In the genomic region with DNA sequence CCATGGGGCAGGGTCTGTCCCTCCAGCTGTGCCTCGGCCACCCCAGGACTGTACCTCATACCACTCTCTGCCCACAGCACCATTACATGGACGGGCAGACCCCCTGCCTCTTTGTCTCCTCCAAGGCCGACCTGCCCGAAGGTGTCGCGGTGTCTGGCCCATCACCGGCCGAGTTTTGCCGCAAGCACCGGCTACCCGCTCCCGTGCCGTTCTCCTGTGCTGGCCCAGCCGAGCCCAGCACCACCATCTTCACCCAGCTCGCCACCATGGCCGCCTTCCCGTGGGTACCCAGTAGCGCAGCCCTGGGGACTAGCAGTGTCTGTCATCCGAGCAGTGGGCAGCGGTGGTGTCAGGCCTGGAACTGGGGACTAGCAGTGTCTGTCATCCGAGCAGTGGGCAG, we compare ENCODE assay signal across 24 cellular contexts. TPM values are rescaled to one million over a fixed set of nuclear protein-coding genes. Genes with fewer than 3 reads are reported as not detected.
DNase-seq lines count a peak whose midpoint lies in the region; ATAC-seq, FAIRE-seq and TF ChIP-seq lines count a peak whose summit lies in the region.
"Had no signal": no experiment of that assay in that cellular context is flagged by ENCODE, and none has a peak within 500 bp of the region (broad histone marks: within the 10 kb centered on the region; RNA-seq: fewer than 3 reads in every experiment).

No MANE protein-coding gene starts in this region.

- TF ChIP-seq CTCF in HepG2 (CRISPR knock-in tag; IDR thresholded peaks at IDR 0.05) (no peak), right lobe of liver (IDR thresholded peaks at IDR 0.05) (no peak), astrocyte (IDR thresholded peaks at IDR 0.05; ENCODE audit: insufficient read depth, low read depth, low read length) (no peak), neural crest cell (conservative IDR thresholded peaks at IDR 0.05) (no peak)

- peaks cover 32% of the 10 kb centered on the region for H3K4me1 ChIP-seq in HepG2 (ENCODE audit: insufficient read depth, low read length)
- peaks cover 0 to 10% (median 0%) of the 10 kb centered on the region in 4 donors for H3K4me1 ChIP-seq in right lobe of liver
- H3K4me1 ChIP-seq in astrocyte (ENCODE audit: insufficient read depth, low read length): peaks cover 11% of the 10 kb centered on the region

- H3K4me3 Mint-ChIP-seq in astrocyte (ENCODE audit: unreplicated experiment) (no peak overlapping the region), neural crest cell (peak overlapping the region; percentile 61)

- H3K4me2 ChIP-seq in HepG2 (ENCODE audit: low read depth, low read length) (no peak overlapping the region), astrocyte (ENCODE audit: low read length) (no peak overlapping the region)

- no peak for FAIRE-seq in HepG2 (lab: Jason Lieb, UNC)
- FAIRE-seq in astrocyte (lab: Jason Lieb, UNC): no peak
- FAIRE-seq: A204.1, GM12878, GM19239, H1 had no signal

- H4K20me1 ChIP-seq in HepG2 (ENCODE audit: insufficient read depth, low read length) (no peaks in the 10 kb centered on the region), astrocyte (ENCODE audit: insufficient read depth, low read length) (peaks cover 59% of the 10 kb centered on the region)

- H3K79me2 ChIP-seq in HepG2 (ENCODE audit: insufficient read depth, low read length): peaks cover 17% of the 10 kb centered on the region
- peaks cover 35% of the 10 kb centered on the region for H3K79me2 ChIP-seq in astrocyte (ENCODE audit: insufficient read depth, low read length)

- H3K27me3 ChIP-seq in HepG2 (ENCODE audit: control insufficient read depth in 1 of 2, insufficient read depth in 2 of 2, low read length in 2 of 2) (no peaks in the 10 kb centered on the region), right lobe of liver (no peaks in the 10 kb centered on the region), astrocyte (ENCODE audit: insufficient read depth, low read length) (no peaks in the 10 kb centered on the region)
- H3K27me3 ChIP-seq: BE2C had no signal

- no peak for TF ChIP-seq POLR2A in HepG2 (IDR thresholded peaks at IDR 0.05; ENCODE audit: insufficient read depth in 1 of 2, low read depth in 2 of 2, low read length in 2 of 2)
- no peak for TF ChIP-seq POLR2A in right lobe of liver (IDR thresholded peaks at IDR 0.05)

- H3K27ac ChIP-seq in HepG2 (ENCODE audit: extremely low read length, insufficient read depth, low read length) (no peak overlapping the region), right lobe of liver (no peak overlapping the region), astrocyte (ENCODE audit: low read depth, low read length) (no peak overlapping the region)
- H3K27ac ChIP-seq: HL-60 had no signal

- 100% methylated on average over 13 of the region's 21 CpGs for WGBS in HepG2 (ENCODE audit: low lambda C conversion rate)
- no CpG with 5 or more reads among the region's 21 CpGs for WGBS in right lobe of liver (ENCODE audit: insufficient coverage, low coverage, low lambda C conversion rate, missing lambda C conversion rate)

- intact Hi-C loops in HepG2 (cut with micrococcal nuclease; ENCODE audit: unreplicated experiment): no loop called here
- intact Hi-C loops in right lobe of liver (cut with DNase I): no loop called here
- intact Hi-C loops in cardiac septum (cut with DNase I): no loop called here

- H3K36me3 ChIP-seq in HepG2 (replicated peaks in 1 of 2; ENCODE audit: control insufficient read depth in 1 of 2, insufficient read depth in 2 of 2, low read length in 2 of 2) (peaks cover 22 to 42% of the 10 kb centered on the region in 2 experiments; a peak in 4 of 5 replicates), right lobe of liver (peaks cover 0 to 43% (median 15%) of the 10 kb centered on the region in 4 donors), astrocyte (ENCODE audit: insufficient read depth, low read length) (no peaks in the 10 kb centered on the region)

- DNase-seq in HepG2 (ENCODE audit: low spot score): no peak
- no peak for DNase-seq in right lobe of liver
- no peak for DNase-seq in astrocyte (ENCODE audit: low read depth)
- no peak for DNase-seq in neural crest cell (ENCODE audit: low read depth, low spot score)
- DNase-seq in cardiac septum (ENCODE audit: low spot score): no peak
- no peak for DNase-seq in stimulated activated CD4-positive, alpha-beta T cell treated with anti-CD3 and anti-CD28 coated beads, Interleukin-1b, Interleukin-23, amount 100 ng/mL, for 48 hours
- DNase-seq in T-helper 9 cell: no peak
- DNase-seq: ACHN; BE2C; C1 segment of cervical spinal cord; CD4-positive, CD25-positive, alpha-beta regulatory T cell; CD8-positive, alpha-beta memory T cell; COR-L47; DMS 273 treated with DMSO at 0.1 percent for 48 hours; DMS53; DND-41; EL; H9; IMR-90 had no signal

- in situ Hi-C loops in HepG2 (cut with HindIII; ENCODE audit: extremely low pct_ligation_motif_present, low pct_unique_long_range_greater_than_20kb): no loop called here

- no peak overlapping the region for H3K9ac ChIP-seq in HepG2 (ENCODE audit: insufficient read depth, low read depth, low read length)
- no peak overlapping the region for H3K9ac ChIP-seq in astrocyte (ENCODE audit: low read length)

- H3K9me3 Mint-ChIP-seq in astrocyte (ENCODE audit: unreplicated experiment) (no peaks in the 10 kb centered on the region), neural crest cell (no peaks in the 10 kb centered on the region)
- H3K9me3 Mint-ChIP-seq: CD4-positive, CD25-positive, alpha-beta regulatory T cell; CD8-positive, alpha-beta memory T cell; H9 had no signal

- TF ChIP-seq RAD21 in HepG2 (CRISPR knock-in tag; IDR thresholded peaks at IDR 0.05): no peak

- no peak overlapping the region for H3K4me3 ChIP-seq in HepG2 (replicated peaks in 1 of 3; ENCODE audit: insufficient read depth in 1 of 3, low read depth in 2 of 3, low read length in 3 of 3)
- H3K4me3 ChIP-seq in right lobe of liver: no peak overlapping the region
- H3K4me3 ChIP-seq in astrocyte (ENCODE audit: insufficient read depth, low read depth, low read length): no peak overlapping the region
- H3K4me3 ChIP-seq: GM12878 had no signal

- H2AFZ ChIP-seq in HepG2 (ENCODE audit: low read length) (no peak overlapping the region), astrocyte (ENCODE audit: low read depth, low read length) (no peak overlapping the region)

- BruUV-seq in HepG2 (replicated peaks; lab: Mats Ljungman, UMichigan): no TSS peak

- no peak for TF ChIP-seq EP300 in HepG2 (IDR thresholded peaks at IDR 0.05; ENCODE audit: low read depth in 2 of 2, low read length in 2 of 2)
- TF ChIP-seq EP300 in HepG2 (CRISPR knock-in tag; IDR thresholded peaks at IDR 0.05; ENCODE audit: borderline replicate concordance): no peak

- CTCF ChIA-PET in HepG2 (lab: Yijun Ruan, JAX; ENCODE audit: low intra/inter-chr PET ratio, low total read pairs): no interaction called here

- peaks cover 2% of the 10 kb centered on the region for H3K36me3 Mint-ChIP-seq in astrocyte (ENCODE audit: low read depth, unreplicated experiment)
- H3K36me3 Mint-ChIP-seq in neural crest cell (ENCODE audit: low read depth): no peaks in the 10 kb centered on the region
- H3K36me3 Mint-ChIP-seq: CD4-positive, CD25-positive, alpha-beta regulatory T cell had no signal

- H3K4me1 Mint-ChIP-seq in astrocyte (ENCODE audit: low read depth, unreplicated experiment) (peaks cover 2% of the 10 kb centered on the region), neural crest cell (peaks cover 4% of the 10 kb centered on the region)

- H3K9me3 ChIP-seq in HepG2 (ENCODE audit: low read length) (no peaks in the 10 kb centered on the region), right lobe of liver (no peaks in the 10 kb centered on the region), astrocyte (ENCODE audit: insufficient read depth, low read depth, low read length) (no peaks in the 10 kb centered on the region)
- H3K9me3 ChIP-seq: BE2C had no signal

- H3K27me3 Mint-ChIP-seq in astrocyte (ENCODE audit: low read depth, unreplicated experiment): no peaks in the 10 kb centered on the region
- H3K27me3 Mint-ChIP-seq in neural crest cell (ENCODE audit: low read depth): peaks cover 12% of the 10 kb centered on the region
- H3K27me3 Mint-ChIP-seq: CD4-positive, CD25-positive, alpha-beta regulatory T cell had no signal

- POLR2A ChIA-PET in HepG2 (lab: Yijun Ruan, JAX): no interaction called here

- H3K27ac Mint-ChIP-seq in astrocyte (ENCODE audit: unreplicated experiment): peak overlapping the region; percentile 26
- no peak overlapping the region for H3K27ac Mint-ChIP-seq in neural crest cell (ENCODE audit: unreplicated experiment)
- H3K27ac Mint-ChIP-seq: CD4-positive, CD25-positive, alpha-beta regulatory T cell had no signal

- no peak for ATAC-seq in HepG2
- ATAC-seq in right lobe of liver: no peak
- ATAC-seq: GM12878 had no signal

RNA-seq across cellular contexts. Expression of gene RHBDL1, which starts 2.6 kb away (rescaled TPM):
- total RNA-seq in HepG2 (2016; rRNA removed; fragmentation: Illumina TruSeq; extraction: Trizol): 0.87 and 1.8 TPM in 2 replicates
- total RNA-seq in HepG2 (2016; cell fraction: cytosol; rRNA removed; fragmentation: Illumina TruSeq; extraction: Trizol; ENCODE audit: low read depth): 0.79 and 0.81 TPM in 2 replicates
- 0.74 and 2.3 TPM in 2 replicates for total RNA-seq in HepG2 (2016; cell fraction: insoluble cytoplasmic fraction; rRNA removed; fragmentation: Illumina TruSeq; extraction: Trizol)
- total RNA-seq in HepG2 (2016; cell fraction: membrane; rRNA removed; fragmentation: Illumina TruSeq; extraction: Trizol): 0.45 and 1.1 TPM in 2 replicates
- 2.0 and 3.2 TPM in 2 replicates for total RNA-seq in HepG2 (2016; cell fraction: nucleus; rRNA removed; fragmentation: Illumina TruSeq; extraction: Trizol)
- polyA plus RNA-seq in HepG2 (2011; rRNA removed): 3.8 and 5.3 TPM in 2 replicates
- 1.8 and 3.5 TPM in 2 replicates for polyA plus RNA-seq in HepG2 (2011; cell fraction: cytosol; rRNA removed)
- polyA plus RNA-seq in HepG2 (2011; cell fraction: nucleus; rRNA removed): 77.4 and 90.6 TPM in 2 replicates
- 1.8 and 3.6 TPM in 2 replicates for polyA plus RNA-seq in HepG2 (2012)
- 0.59 and 0.78 TPM in 2 replicates for polyA plus RNA-seq in HepG2 (2016; cell fraction: cytosol; fragmentation: Illumina TruSeq; extraction: Trizol; ENCODE audit: low read depth)
- 0.68 and 0.70 TPM in 2 replicates for polyA plus RNA-seq in HepG2 (2016; cell fraction: insoluble cytoplasmic fraction; fragmentation: Illumina TruSeq; extraction: Trizol; ENCODE audit: low read depth)
- 0.38 and 0.56 TPM in 2 replicates for polyA plus RNA-seq in HepG2 (2016; cell fraction: membrane; fragmentation: Illumina TruSeq; extraction: Trizol; ENCODE audit: low read depth)
- polyA plus RNA-seq in HepG2 (2016; cell fraction: nucleus; fragmentation: Illumina TruSeq; extraction: Trizol; ENCODE audit: insufficient read depth, low read depth): 6.7 and 9.7 TPM in 2 replicates
- polyA minus RNA-seq in HepG2 (2011; rRNA and poly(A)+ RNA removed; ENCODE audit: low replicate concordance): 1.4 and 3.1 TPM in 2 replicates
- polyA minus RNA-seq in HepG2 (2011; cell fraction: cytosol; rRNA and poly(A)+ RNA removed): 0.70 and 0.99 TPM in 2 replicates
- polyA minus RNA-seq in HepG2 (2011; cell fraction: nucleus; rRNA and poly(A)+ RNA removed): 3.9 and 4.6 TPM in 2 replicates
- total RNA-seq in right lobe of liver: 1 to 10 TPM in 1 of 6 experiments, under 1 TPM in 5; 0.37 to 1.1 (median 0.60) TPM
- 4.0 and 4.9 TPM in 2 replicates for total RNA-seq in astrocyte
- total RNA-seq in neural crest cell: 3.0 and 3.1 TPM in 2 replicates
- 1.8 TPM for total RNA-seq in cardiac septum

RNA-seq across cellular contexts. Expression of gene RHOT2, which starts 4.9 kb away (rescaled TPM):
- total RNA-seq in HepG2 (2016; rRNA removed; fragmentation: Illumina TruSeq; extraction: Trizol) (34.1 and 63.6 TPM in 2 replicates), right lobe of liver (10 to 100 TPM; 28.5 to 44.8 (median 40.3) TPM), astrocyte (87.3 and 93.2 TPM in 2 replicates), neural crest cell (171 and 189 TPM in 2 replicates), cardiac septum (102 TPM)
- total RNA-seq in HepG2 (2016; cell fraction: cytosol; rRNA removed; fragmentation: Illumina TruSeq; extraction: Trizol; ENCODE audit: low read depth): 17.1 and 18.2 TPM in 2 replicates
- 29.4 and 68.9 TPM in 2 replicates for total RNA-seq in HepG2 (2016; cell fraction: insoluble cytoplasmic fraction; rRNA removed; fragmentation: Illumina TruSeq; extraction: Trizol)
- total RNA-seq in HepG2 (2016; cell fraction: membrane; rRNA removed; fragmentation: Illumina TruSeq; extraction: Trizol): 23.2 and 28.4 TPM in 2 replicates
- 78.3 and 79.1 TPM in 2 replicates for total RNA-seq in HepG2 (2016; cell fraction: nucleus; rRNA removed; fragmentation: Illumina TruSeq; extraction: Trizol)
- 76.9 and 104 TPM in 2 replicates for polyA plus RNA-seq in HepG2 (2011; rRNA removed)
- polyA plus RNA-seq in HepG2 (2011; cell fraction: cytosol; rRNA removed): 24.1 and 52.3 TPM in 2 replicates
- 959 and 1,318 TPM in 2 replicates for polyA plus RNA-seq in HepG2 (2011; cell fraction: nucleus; rRNA removed)
- polyA plus RNA-seq in HepG2 (2012): 36.6 and 59.1 TPM in 2 replicates
- polyA plus RNA-seq in HepG2 (2016; cell fraction: cytosol; fragmentation: Illumina TruSeq; extraction: Trizol; ENCODE audit: low read depth): 14.1 and 16.7 TPM in 2 replicates
- polyA plus RNA-seq in HepG2 (2016; cell fraction: insoluble cytoplasmic fraction; fragmentation: Illumina TruSeq; extraction: Trizol; ENCODE audit: low read depth): 34.3 and 41.8 TPM in 2 replicates
- polyA plus RNA-seq in HepG2 (2016; cell fraction: membrane; fragmentation: Illumina TruSeq; extraction: Trizol; ENCODE audit: low read depth): 19.1 and 22.6 TPM in 2 replicates
- polyA plus RNA-seq in HepG2 (2016; cell fraction: nucleus; fragmentation: Illumina TruSeq; extraction: Trizol; ENCODE audit: insufficient read depth, low read depth): 215 and 253 TPM in 2 replicates
- polyA minus RNA-seq in HepG2 (2011; rRNA and poly(A)+ RNA removed; ENCODE audit: low replicate concordance): 36.6 and 76.1 TPM in 2 replicates
- 23.0 and 32.0 TPM in 2 replicates for polyA minus RNA-seq in HepG2 (2011; cell fraction: cytosol; rRNA and poly(A)+ RNA removed)
- 71.6 and 76.3 TPM in 2 replicates for polyA minus RNA-seq in HepG2 (2011; cell fraction: nucleus; rRNA and poly(A)+ RNA removed)

RNA-seq across cellular contexts. Expression of gene STUB1, which starts 7.4 kb away (rescaled TPM):
- 78.2 and 79.9 TPM in 2 replicates for total RNA-seq in HepG2 (2016; rRNA removed; fragmentation: Illumina TruSeq; extraction: Trizol)
- 125 and 168 TPM in 2 replicates for total RNA-seq in HepG2 (2016; cell fraction: cytosol; rRNA removed; fragmentation: Illumina TruSeq; extraction: Trizol; ENCODE audit: low read depth)
- total RNA-seq in HepG2 (2016; cell fraction: insoluble cytoplasmic fraction; rRNA removed; fragmentation: Illumina TruSeq; extraction: Trizol): 64.5 and 82.1 TPM in 2 replicates
- total RNA-seq in HepG2 (2016; cell fraction: membrane; rRNA removed; fragmentation: Illumina TruSeq; extraction: Trizol): 131 and 166 TPM in 2 replicates
- 43.4 and 46.1 TPM in 2 replicates for total RNA-seq in HepG2 (2016; cell fraction: nucleus; rRNA removed; fragmentation: Illumina TruSeq; extraction: Trizol)
- polyA plus RNA-seq in HepG2 (2011; rRNA removed): 52.9 and 59.6 TPM in 2 replicates
- polyA plus RNA-seq in HepG2 (2011; cell fraction: cytosol; rRNA removed): 46.6 and 58.6 TPM in 2 replicates
- polyA plus RNA-seq in HepG2 (2011; cell fraction: nucleus; rRNA removed): 79.7 and 81.3 TPM in 2 replicates
- polyA plus RNA-seq in HepG2 (2012): 27.7 and 37.3 TPM in 2 replicates
- polyA plus RNA-seq in HepG2 (2016; cell fraction: cytosol; fragmentation: Illumina TruSeq; extraction: Trizol; ENCODE audit: low read depth): 114 and 130 TPM in 2 replicates
- 75.6 and 85.1 TPM in 2 replicates for polyA plus RNA-seq in HepG2 (2016; cell fraction: insoluble cytoplasmic fraction; fragmentation: Illumina TruSeq; extraction: Trizol; ENCODE audit: low read depth)
- 124 and 138 TPM in 2 replicates for polyA plus RNA-seq in HepG2 (2016; cell fraction: membrane; fragmentation: Illumina TruSeq; extraction: Trizol; ENCODE audit: low read depth)
- 73.2 and 92.9 TPM in 2 replicates for polyA plus RNA-seq in HepG2 (2016; cell fraction: nucleus; fragmentation: Illumina TruSeq; extraction: Trizol; ENCODE audit: insufficient read depth, low read depth)
- 32.3 and 38.9 TPM in 2 replicates for polyA minus RNA-seq in HepG2 (2011; rRNA and poly(A)+ RNA removed; ENCODE audit: low replicate concordance)
- polyA minus RNA-seq in HepG2 (2011; cell fraction: cytosol; rRNA and poly(A)+ RNA removed): 6.7 and 10.7 TPM in 2 replicates
- polyA minus RNA-seq in HepG2 (2011; cell fraction: nucleus; rRNA and poly(A)+ RNA removed): 18.6 and 20.1 TPM in 2 replicates
- 10 to 100 TPM; 37.3 to 69.6 (median 54.3) TPM for total RNA-seq in right lobe of liver
- 138 and 140 TPM in 2 replicates for total RNA-seq in astrocyte
- total RNA-seq in neural crest cell: 81.5 and 99.3 TPM in 2 replicates
- 110 TPM for total RNA-seq in cardiac septum

RNA-seq across cellular contexts. Expression of gene JMJD8, which starts 11.3 kb away (rescaled TPM):
- total RNA-seq in HepG2 (2016; rRNA removed; fragmentation: Illumina TruSeq; extraction: Trizol) (0.55 and 2.6 TPM in 2 replicates), right lobe of liver (10 to 100 TPM; 26.9 to 68.1 (median 36.9) TPM), astrocyte (24.6 and 26.8 TPM in 2 replicates), neural crest cell (60.8 and 64.5 TPM in 2 replicates), cardiac septum (50.5 TPM)
- 0.40 and 0.88 TPM in 2 replicates for total RNA-seq in HepG2 (2016; cell fraction: cytosol; rRNA removed; fragmentation: Illumina TruSeq; extraction: Trizol; ENCODE audit: low read depth)
- 0.77 and 3.8 TPM in 2 replicates for total RNA-seq in HepG2 (2016; cell fraction: insoluble cytoplasmic fraction; rRNA removed; fragmentation: Illumina TruSeq; extraction: Trizol)
- total RNA-seq in HepG2 (2016; cell fraction: membrane; rRNA removed; fragmentation: Illumina TruSeq; extraction: Trizol): 1.2 and 1.4 TPM in 2 replicates
- 5.1 and 7.1 TPM in 2 replicates for total RNA-seq in HepG2 (2016; cell fraction: nucleus; rRNA removed; fragmentation: Illumina TruSeq; extraction: Trizol)
- 11.8 and 17.3 TPM in 2 replicates for polyA plus RNA-seq in HepG2 (2011; rRNA removed)
- 4.0 and 8.1 TPM in 2 replicates for polyA plus RNA-seq in HepG2 (2011; cell fraction: cytosol; rRNA removed)
- 157 and 173 TPM in 2 replicates for polyA plus RNA-seq in HepG2 (2011; cell fraction: nucleus; rRNA removed)
- polyA plus RNA-seq in HepG2 (2012): 6.9 and 9.3 TPM in 2 replicates
- polyA plus RNA-seq in HepG2 (2016; cell fraction: cytosol; fragmentation: Illumina TruSeq; extraction: Trizol; ENCODE audit: low read depth): 0.87 and 1.2 TPM in 2 replicates
- 1.8 and 2.0 TPM in 2 replicates for polyA plus RNA-seq in HepG2 (2016; cell fraction: insoluble cytoplasmic fraction; fragmentation: Illumina TruSeq; extraction: Trizol; ENCODE audit: low read depth)
- 1.7 TPM in 2 replicates for polyA plus RNA-seq in HepG2 (2016; cell fraction: membrane; fragmentation: Illumina TruSeq; extraction: Trizol; ENCODE audit: low read depth)
- 33.6 and 33.9 TPM in 2 replicates for polyA plus RNA-seq in HepG2 (2016; cell fraction: nucleus; fragmentation: Illumina TruSeq; extraction: Trizol; ENCODE audit: insufficient read depth, low read depth)
- 2.1 and 48.1 TPM in 2 replicates for polyA minus RNA-seq in HepG2 (2011; rRNA and poly(A)+ RNA removed; ENCODE audit: low replicate concordance)
- polyA minus RNA-seq in HepG2 (2011; cell fraction: cytosol; rRNA and poly(A)+ RNA removed): 1.9 and 3.5 TPM in 2 replicates
- 6.3 and 7.6 TPM in 2 replicates for polyA minus RNA-seq in HepG2 (2011; cell fraction: nucleus; rRNA and poly(A)+ RNA removed)

RNA-seq across cellular contexts. Expression of gene WDR24, which starts 17.3 kb away (rescaled TPM):
- total RNA-seq in HepG2 (2016; rRNA removed; fragmentation: Illumina TruSeq; extraction: Trizol): 1.4 and 3.8 TPM in 2 replicates
- total RNA-seq in HepG2 (2016; cell fraction: cytosol; rRNA removed; fragmentation: Illumina TruSeq; extraction: Trizol; ENCODE audit: low read depth): 0.35 and 0.40 TPM in 2 replicates
- 1.2 and 4.3 TPM in 2 replicates for total RNA-seq in HepG2 (2016; cell fraction: insoluble cytoplasmic fraction; rRNA removed; fragmentation: Illumina TruSeq; extraction: Trizol)
- 0.83 and 1.7 TPM in 2 replicates for total RNA-seq in HepG2 (2016; cell fraction: membrane; rRNA removed; fragmentation: Illumina TruSeq; extraction: Trizol)
- total RNA-seq in HepG2 (2016; cell fraction: nucleus; rRNA removed; fragmentation: Illumina TruSeq; extraction: Trizol): 6.4 and 7.9 TPM in 2 replicates
- polyA plus RNA-seq in HepG2 (2011; rRNA removed): 4.5 and 8.3 TPM in 2 replicates
- polyA plus RNA-seq in HepG2 (2011; cell fraction: cytosol; rRNA removed): 1.3 and 1.9 TPM in 2 replicates
- polyA plus RNA-seq in HepG2 (2011; cell fraction: nucleus; rRNA removed): 117 and 130 TPM in 2 replicates
- polyA plus RNA-seq in HepG2 (2012): 4.1 and 6.2 TPM in 2 replicates
- 0.34 and 0.43 TPM in 2 replicates for polyA plus RNA-seq in HepG2 (2016; cell fraction: cytosol; fragmentation: Illumina TruSeq; extraction: Trizol; ENCODE audit: low read depth)
- 0.93 and 2.0 TPM in 2 replicates for polyA plus RNA-seq in HepG2 (2016; cell fraction: insoluble cytoplasmic fraction; fragmentation: Illumina TruSeq; extraction: Trizol; ENCODE audit: low read depth)
- polyA plus RNA-seq in HepG2 (2016; cell fraction: membrane; fragmentation: Illumina TruSeq; extraction: Trizol; ENCODE audit: low read depth): 0.53 and 0.66 TPM in 2 replicates
- 17.5 and 18.7 TPM in 2 replicates for polyA plus RNA-seq in HepG2 (2016; cell fraction: nucleus; fragmentation: Illumina TruSeq; extraction: Trizol; ENCODE audit: insufficient read depth, low read depth)
- polyA minus RNA-seq in HepG2 (2011; rRNA and poly(A)+ RNA removed; ENCODE audit: low replicate concordance): 9.5 and 10.1 TPM in 2 replicates
- polyA minus RNA-seq in HepG2 (2011; cell fraction: cytosol; rRNA and poly(A)+ RNA removed): 1.4 and 1.5 TPM in 2 replicates
- polyA minus RNA-seq in HepG2 (2011; cell fraction: nucleus; rRNA and poly(A)+ RNA removed): 13.9 and 15.6 TPM in 2 replicates
- total RNA-seq in right lobe of liver: 10 to 100 TPM in 1 of 6 experiments, 1 to 10 TPM in 5; 5.5 to 11.7 (median 9.7) TPM
- total RNA-seq in astrocyte: 8.2 and 9.5 TPM in 2 replicates
- 16.6 and 20.7 TPM in 2 replicates for total RNA-seq in neural crest cell
- total RNA-seq in cardiac septum: 9.1 TPM
